ENCODE assay signal across 26 cellular contexts in the genomic region with DNA sequence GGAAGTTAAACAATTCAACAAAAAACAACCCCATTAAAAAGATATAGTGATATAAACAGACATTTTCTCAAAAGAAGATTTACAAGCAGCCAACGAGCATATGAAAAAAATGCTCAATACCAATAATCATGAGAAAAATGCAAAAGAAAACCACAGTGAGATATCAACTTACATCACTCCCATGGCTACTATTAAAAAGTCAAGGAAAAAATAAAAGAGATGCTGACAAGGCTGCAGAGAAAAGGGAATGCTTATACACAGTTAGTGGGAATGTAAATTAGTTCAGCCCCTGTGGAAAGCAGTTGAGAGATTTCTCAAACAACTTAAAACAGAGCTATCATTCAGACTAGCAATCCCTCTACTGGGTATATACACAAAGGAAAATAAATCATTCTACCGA.
DNase-seq lines count a peak whose midpoint lies in the region; ATAC-seq, FAIRE-seq and TF ChIP-seq lines count a peak whose summit lies in the region.
"Had no signal": no experiment of that assay in that cellular context is flagged by ENCODE, and none has a peak within 500 bp of the region (broad histone marks: within the 10 kb centered on the region; RNA-seq: fewer than 3 reads in every experiment).

No MANE protein-coding gene starts in this region.

- no peak for FAIRE-seq in GM12892 (lab: Jason Lieb, UNC)

- DNase-seq in AG10803 (ENCODE audit: low read depth) (peak; percentile 64), HT1080 (ENCODE audit: low read depth) (peak; percentile 18), astrocyte of the hippocampus (ENCODE audit: low read depth, low spot score) (peak; percentile 28), fibroblast of villous mesenchyme (ENCODE audit: low read depth) (peak; percentile 92), GM12892 (ENCODE audit: insufficient read length) (no peak), mesenteric fat pad (ENCODE audit: low spot score) (no peak)
- DNase-seq: activated CD4-positive, alpha-beta T cell treated with anti-CD3 and anti-CD28 coated beads, Interleukin-2, amount 10 ng/mL, durations not matched to agents 7 days and 5 days; activated effector memory CD4-positive, alpha-beta T cell treated with Interleukin-2 at 50 U/mL for 16 hours; activated naive CD8-positive, alpha-beta T cell treated with anti-CD3 and anti-CD28 coated beads, Interleukin-2, amount 50 U/mL, for 24 hours; caudate nucleus; CD4-positive, CD25-positive, alpha-beta regulatory T cell; DMS 273 treated with DMSO at 0.1 percent for 48 hours; GF-D8; glutamatergic neuron; NCI-H1436; NCI-H2171; NCI-H524 treated with DMSO at 0.1 percent for 48 hours; sigmoid colon; stimulated activated CD4-positive, alpha-beta T cell treated with anti-CD3 and anti-CD28 coated beads, Interleukin-1b, Interleukin-23, amount 100 ng/mL, for 48 hours; T-cell had no signal

- no peak for TF ChIP-seq POLR2A in GM12892 (IDR thresholded peaks at IDR 0.05; ENCODE audit: low read depth, low read length)

- no peak for ATAC-seq in activated CD4-positive, CD25-positive, alpha-beta regulatory T cell treated with anti-CD3 and anti-CD28 coated beads, Interleukin-2, amount 50 U/mL, for 24 hours
- no peak for ATAC-seq in GM18868 (IDR thresholded peaks at IDR 0.05; ENCODE audit: unreplicated experiment)
- ATAC-seq: activated naive CD8-positive, alpha-beta T cell treated with anti-CD3 and anti-CD28 coated beads, Interleukin-2, amount 50 U/mL, for 24 hours; natural killer cell treated with Interleukin-12 subunit alpha and Interleukin-12 subunit beta and Interleukin-15 and Interleukin-18, amount 100 ng/mL, for 72 hours; stimulated activated memory B cell treated with anti-CD40 and anti-IgM and Interleukin-4, amounts not matched to agents 10 μg/mL and 1 μg/mL and 100 μg/mL, for 72 hours; T-cell had no signal

- H3K4me3 ChIP-seq in AG10803 (ENCODE audit: low read length) (no peak overlapping the region), fibroblast of villous mesenchyme (ENCODE audit: low read depth, low read length) (no peak overlapping the region)
- H3K4me3 ChIP-seq: HAP-1, sigmoid colon, thoracic aorta had no signal

- TF ChIP-seq CTCF in AG10803 (conservative IDR thresholded peaks at IDR 0.05; ENCODE audit: low read length) (no peak), fibroblast of villous mesenchyme (IDR thresholded peaks at IDR 0.05; ENCODE audit: insufficient read depth, low read depth, low read length) (no peak)

Comparison
In these comparisons a context has a peak if more than half of its experiments do, and no peak if none do; other contexts are left out.
1. DNase-seq: peak in AG10803 (single experiment), HT1080 (single experiment), astrocyte of the hippocampus (single experiment) and fibroblast of villous mesenchyme (single experiment); none in GM12892 (single experiment) and mesenteric fat pad (single experiment).